In genomic region chr1:185663771-185664296, GRCh38 we compare ENCODE assay signal across 17 cellular contexts.
"Had no signal": no experiment of that assay in that cellular context is flagged by ENCODE, and none has a peak within 500 bp of the region (broad histone marks: within the 10 kb centered on the region; RNA-seq: fewer than 3 reads in every experiment).

No MANE protein-coding gene starts in this region.

- H3K27me3 Mint-ChIP-seq: activated CD4-positive, alpha-beta memory T cell treated with anti-CD3 and anti-CD28 coated beads for 36 hours; memory B cell had no signal

- H3K27me3 ChIP-seq: gastroesophageal sphincter, neural progenitor cell, right lobe of liver, testis, uterus had no signal

- H3K4me2 ChIP-seq: neural progenitor cell had no signal

- DNase-seq: activated CD4-positive, alpha-beta memory T cell treated with anti-CD3 and anti-CD28 coated beads for 36 hours; activated CD4-positive, alpha-beta T cell treated with anti-CD3 and anti-CD28 coated beads for 4 hours; activated naive CD4-positive, alpha-beta T cell treated with Interleukin-2 at 50 U/mL for 16 hours; activated T-cell treated with anti-CD3 and anti-CD28 coated beads, Interleukin-2, amount 50 U/mL, for 1 hour; head of caudate nucleus; posterior cingulate gyrus; right lobe of liver; stimulated activated CD4-positive, alpha-beta T cell treated with anti-CD3 and anti-CD28 coated beads, Interleukin-1b, Interleukin-23, amount 100 ng/mL, for 48 hours; T-helper 9 cell; testis; trophoblast cell; uterus had no signal

- H3K36me3 ChIP-seq: gastroesophageal sphincter, neural progenitor cell, right lobe of liver, uterus had no signal

- H3K9me3 Mint-ChIP-seq: activated CD4-positive, alpha-beta memory T cell treated with anti-CD3 and anti-CD28 coated beads for 36 hours had no signal

- ATAC-seq: gastroesophageal sphincter had no signal

- H3K9ac ChIP-seq: neural progenitor cell had no signal

- H3K4me3 Mint-ChIP-seq: activated CD4-positive, alpha-beta memory T cell treated with anti-CD3 and anti-CD28 coated beads for 36 hours; memory B cell; neural progenitor cell had no signal

- H3K27ac ChIP-seq: epithelial cell of prostate, gastroesophageal sphincter, neural progenitor cell, right lobe of liver, skin epidermis, testis, uterus had no signal

- H3K9me3 ChIP-seq: gastroesophageal sphincter, right lobe of liver, testis, uterus had no signal

- H3K4me3 ChIP-seq: gastroesophageal sphincter, neural progenitor cell, right lobe of liver, skin epidermis, uterus had no signal

- H3K4me1 ChIP-seq: gastroesophageal sphincter, right lobe of liver, uterus had no signal

- H3K4me1 Mint-ChIP-seq: neural progenitor cell had no signal

- H2AFZ ChIP-seq: neural progenitor cell had no signal

- H3K27ac Mint-ChIP-seq: activated CD4-positive, alpha-beta memory T cell treated with anti-CD3 and anti-CD28 coated beads for 36 hours; memory B cell; neural progenitor cell had no signal

- H3K36me3 Mint-ChIP-seq: activated CD4-positive, alpha-beta memory T cell treated with anti-CD3 and anti-CD28 coated beads for 36 hours; neural progenitor cell had no signal
